1 cellular context compared by ENCODE assay signal in genomic region chr17:36592711-36593321, GRCh38.
TF ChIP-seq lines count a peak whose summit lies in the region.

No MANE protein-coding gene starts in this region.

TF ChIP-seq in H1, 55 proteins besides CTCF, POLR2A, EP300 and RAD21:
- TF ChIP-seq YY1 (IDR thresholded peaks at IDR 0.05; ENCODE audit: low read depth, low read length) (0 out of 2 replicates have a peak, but pooled peaks have one; percentile 71), POLR2AphosphoS5 (IDR thresholded peaks at IDR 0.05; ENCODE audit: low read depth, low read length) (no peak)
